12 cellular contexts compared by ENCODE assay signal in genomic region chr2:241302759-241303651, GRCh38. TPM values are rescaled to one million over a fixed set of nuclear protein-coding genes. Genes with fewer than 3 reads are reported as not detected.
DNase-seq lines count a peak whose midpoint lies in the region; ATAC-seq and TF ChIP-seq lines count a peak whose summit lies in the region.
"Had no signal": no experiment of that assay in that cellular context is flagged by ENCODE, and none has a peak within 500 bp of the region (broad histone marks: within the 10 kb centered on the region; RNA-seq: fewer than 3 reads in every experiment).

No MANE protein-coding gene starts in this region.

- DNase-seq in H9, result no peak
- peak; percentile 31 to 63 (median 50) for DNase-seq in body of pancreas
- DNase-seq in lower lobe of right lung, result no peak
- DNase-seq in NCI-H1092 (lab: John Stamatoyannopoulos, UW), result no peak
- no peak for DNase-seq in NCI-H1105 (lab: John Stamatoyannopoulos, UW)
- DNase-seq: activated T-cell treated with anti-CD3 and anti-CD28 coated beads, Interleukin-2, amount 50 U/mL, for 1 hour; mucosa of descending colon; stimulated activated CD4-positive, alpha-beta T cell treated with anti-CD3 and anti-CD28 coated beads, Interleukin-2, amount 100 ng/mL, for 24 hours had no signal

- H3K4ac ChIP-seq in H9 (ENCODE audit: low read depth, low read length), result no peak overlapping the region

- no peaks in the 10 kb centered on the region for H3K36me3 ChIP-seq in BLaER1
- no peaks in the 10 kb centered on the region for H3K36me3 ChIP-seq in body of pancreas (replicated peaks in 1 of 2; ENCODE audit: insufficient read depth in 1 of 2, low read depth in 2 of 2)
- H3K36me3 ChIP-seq in lower lobe of right lung, result no peaks in the 10 kb centered on the region

- no peaks in the 10 kb centered on the region for H3K27me3 Mint-ChIP-seq in H9 (ENCODE audit: low read depth)

- H3T11ph ChIP-seq in H9 (ENCODE audit: low read length), result no peak overlapping the region

- H3K27me3 ChIP-seq in BLaER1 (no peaks in the 10 kb centered on the region), H9 (ENCODE audit: insufficient read depth, low read length) (no peaks in the 10 kb centered on the region), body of pancreas (no peaks in the 10 kb centered on the region), lower lobe of right lung (ENCODE audit: low read depth) (no peaks in the 10 kb centered on the region)

- no peak overlapping the region for H2AK5ac ChIP-seq in H9 (ENCODE audit: insufficient read length, low read length)

- no peak overlapping the region for H4K91ac ChIP-seq in H9 (ENCODE audit: insufficient read length, low read depth, low read length)

- TF ChIP-seq POLR2A in body of pancreas (IDR thresholded peaks at IDR 0.05), result peak in 1 of 3 donors; percentile 0

- H4K8ac ChIP-seq in H9 (replicated peaks; ENCODE audit: insufficient read length, low read depth, low read length), result no peak overlapping the region

- TF ChIP-seq CTCF in H9 (conservative IDR thresholded peaks at IDR 0.05) (no peak), body of pancreas (IDR thresholded peaks at IDR 0.05) (peak in 1 of 7 experiments; percentile 7), lower lobe of right lung (IDR thresholded peaks at IDR 0.05) (no peak)

- H3K9ac ChIP-seq in BLaER1 (no peak overlapping the region), H9 (ENCODE audit: extremely low read depth, insufficient read length, low read length) (no peak overlapping the region)

- no peak overlapping the region for H2AFZ ChIP-seq in H9 (ENCODE audit: low read length)

- H3K4me1 ChIP-seq in BLaER1 (peaks cover 93% of the 10 kb centered on the region), H9 (ENCODE audit: insufficient read depth, low read length) (no peaks in the 10 kb centered on the region; the same call in 1 of the 2 replicates), body of pancreas (peaks cover 39% of the 10 kb centered on the region), lower lobe of right lung (peaks cover 25% of the 10 kb centered on the region)

- H3K23ac ChIP-seq in H9 (ENCODE audit: insufficient read length, low read depth, low read length), result no peak overlapping the region

- H3K79me1 ChIP-seq in H9 (ENCODE audit: insufficient read depth, low read depth, low read length, poor library complexity, severe bottlenecking), result peaks cover 5% of the 10 kb centered on the region

- no peaks in the 10 kb centered on the region; a peak in 1 of 7 replicates for H3K36me3 Mint-ChIP-seq in H9 (ENCODE audit: insufficient read depth in 1 of 3, low read depth in 3 of 3)

- H2BK5ac ChIP-seq in H9 (ENCODE audit: insufficient read length, low read length), result no peak overlapping the region

- H3K18ac ChIP-seq in H9 (ENCODE audit: insufficient read length, low read depth, low read length), result no peak overlapping the region

- no peak overlapping the region for H2BK20ac ChIP-seq in H9 (ENCODE audit: low read depth, low read length, poor library complexity, severe bottlenecking)

- H4K5ac ChIP-seq in H9 (ENCODE audit: insufficient read length, low read depth, low read length), result no peak overlapping the region

- H3K4me2 ChIP-seq in BLaER1 (peak overlapping the region; percentile 31), H9 (ENCODE audit: insufficient read depth, insufficient read length, low read length) (no peak overlapping the region)

- no peak overlapping the region for H2BK120ac ChIP-seq in H9 (ENCODE audit: low read depth, low read length, poor library complexity, severe bottlenecking)

- ATAC-seq in body of pancreas (peak; percentile 64), lower lobe of right lung (peak; percentile 63 to 66), GM21619 (IDR thresholded peaks at IDR 0.05; ENCODE audit: unreplicated experiment) (no peak), HG02588 (IDR thresholded peaks at IDR 0.05; ENCODE audit: unreplicated experiment) (no peak)
- ATAC-seq: activated CD4-positive, CD25-positive, alpha-beta regulatory T cell treated with anti-CD3 and anti-CD28 coated beads, Interleukin-2, amount 50 U/mL, for 24 hours; mucosa of descending colon had no signal

- intact Hi-C loops in body of pancreas (cut with DNase I), result no loop called here
- intact Hi-C loops in lower lobe of right lung (cut with DNase I), result no loop called here

- H3K9me3 ChIP-seq in BLaER1, result no peaks in the 10 kb centered on the region
- no peaks in the 10 kb centered on the region for H3K9me3 ChIP-seq in H9 (ENCODE audit: control insufficient read depth, low read depth, low read length)
- H3K9me3 ChIP-seq in body of pancreas, result no peaks in the 10 kb centered on the region
- H3K9me3 ChIP-seq in lower lobe of right lung, result no peaks in the 10 kb centered on the region
- H3K9me3 ChIP-seq: mucosa of descending colon had no signal

- H3K27ac ChIP-seq in BLaER1 (no peak overlapping the region), H9 (ENCODE audit: insufficient read length, low read depth, low read length) (no peak overlapping the region), body of pancreas (peak overlapping the region; percentile 36 to 64 (median 52)), lower lobe of right lung (peak overlapping the region; percentile 20)

- H3K4me3 ChIP-seq in BLaER1, result no peak overlapping the region
- H3K4me3 ChIP-seq in body of pancreas, result no peak overlapping the region
- H3K4me3 ChIP-seq in lower lobe of right lung, result no peak overlapping the region
- H3K4me3 ChIP-seq: mucosa of descending colon had no signal

- H3K4me3 Mint-ChIP-seq in H9, result no peak overlapping the region

- no peaks in the 10 kb centered on the region for H3K9me3 Mint-ChIP-seq in H9

- peaks cover 87% of the 10 kb centered on the region for H4K20me1 ChIP-seq in BLaER1
- H4K20me1 ChIP-seq in H9 (ENCODE audit: control insufficient read depth, insufficient read depth, insufficient read length), result no peaks in the 10 kb centered on the region

- no peak overlapping the region for H3K56ac ChIP-seq in H9 (ENCODE audit: insufficient read length, low read depth, low read length)

- peaks cover 54% of the 10 kb centered on the region; the same call in 1 of the 2 replicates for H3K79me2 ChIP-seq in H9 (ENCODE audit: insufficient read depth, low read length)

- WGBS in H9 (ENCODE audit: extremely low coverage, insufficient read length, low lambda C conversion rate), result no CpG with 5 or more reads among the region's 13 CpGs
- 28 to 30% methylated on average over 10 to 13 of the region's 13 CpGs for WGBS in body of pancreas, 2 donors

- no peaks in the 10 kb centered on the region for H3K23me2 ChIP-seq in H9 (ENCODE audit: insufficient read length, low read depth, low read length, poor library complexity, severe bottlenecking)

- no peak overlapping the region for H2BK15ac ChIP-seq in H9 (ENCODE audit: low read depth, low read length)

- no peak overlapping the region for H2BK12ac ChIP-seq in H9 (ENCODE audit: insufficient read length, low read depth, low read length)

- H3K14ac ChIP-seq in H9 (ENCODE audit: insufficient read depth, low read length), result no peak overlapping the region

- H3K27ac Mint-ChIP-seq in H9, result peak overlapping the region; percentile 65 to 74 (median 68); a peak in 6 of 7 replicates

- peaks cover 19 to 27% of the 10 kb centered on the region in 2 experiments for H3K4me1 Mint-ChIP-seq in H9

RNA-seq across cellular contexts. Expression of gene HDLBP, which starts 12.5 kb away (rescaled TPM):
- total RNA-seq in H9 (2021), result 340 and 364 TPM in 2 replicates
- total RNA-seq in body of pancreas, result 100 to 1,000 TPM; 501 to 612 TPM
- 387 TPM for total RNA-seq in lower lobe of right lung

RNA-seq across cellular contexts. Expression of gene SEPTIN2, which starts 12.7 kb away (rescaled TPM):
- 385 and 399 TPM in 2 replicates for total RNA-seq in H9 (2021)
- total RNA-seq in body of pancreas, result 100 to 1,000 TPM; 226 to 271 TPM
- 255 TPM for total RNA-seq in lower lobe of right lung

RNA-seq across cellular contexts. Expression of gene FARP2, which starts 53.1 kb away (rescaled TPM):
- total RNA-seq in H9 (2021), result 31.0 and 33.9 TPM in 2 replicates
- total RNA-seq in body of pancreas, result 10 to 100 TPM; 30.1 to 44.2 TPM
- 42.4 TPM for total RNA-seq in lower lobe of right lung

Comparison
In these comparisons a context has a peak if more than half of its experiments do, and no peak if none do; other contexts are left out.
1. H3K27ac ChIP-seq: peak in body of pancreas (4 of 4) and lower lobe of right lung (single experiment); none in BLaER1 (single experiment) and H9 (single experiment).
2. DNase-seq: peak in body of pancreas (4 of 4); none in H9 (single experiment), lower lobe of right lung (single experiment), NCI-H1092 (single experiment) and NCI-H1105 (single experiment).
3. ATAC-seq: peak in body of pancreas (single experiment) and lower lobe of right lung (2 of 2); none in GM21619 (single experiment) and HG02588 (single experiment).